In genomic region chr2:16617282-16618266, GRCh38 we compare ENCODE assay signal across 8 cellular contexts. TPM values are rescaled to one million over a fixed set of nuclear protein-coding genes. Genes with fewer than 3 reads are reported as not detected.
DNase-seq lines count a peak whose midpoint lies in the region; ATAC-seq, FAIRE-seq and TF ChIP-seq lines count a peak whose summit lies in the region.

No MANE protein-coding gene starts in this region.

- no peaks in the 10 kb centered on the region for H3K9me3 Mint-ChIP-seq in CD8-positive, alpha-beta memory T cell
- no peaks in the 10 kb centered on the region for H3K9me3 Mint-ChIP-seq in activated naive CD4-positive, alpha-beta T cell treated with anti-CD3 and anti-CD28 coated beads, Interleukin-2, amount 10 ng/mL, durations not matched to agents 7 days and 5 days

- H3K27ac ChIP-seq in cardiac muscle cell (no peak overlapping the region), layer of hippocampus (ENCODE audit: low read depth, low read length) (peak overlapping the region; percentile 9)
- no peak overlapping the region for H3K27ac ChIP-seq in CD8-positive, alpha-beta memory T cell (ENCODE audit: low read depth, low read length)

- ATAC-seq in Right ventricle myocardium inferior (no peak), HG02852 (IDR thresholded peaks at IDR 0.05; ENCODE audit: unreplicated experiment) (no peak)

- CTCF ChIA-PET in CD8-positive, alpha-beta memory T cell (lab: Charles Lee) = no interaction called here
- CTCF ChIA-PET in activated naive CD4-positive, alpha-beta T cell treated with anti-CD3 and anti-CD28 coated beads, Interleukin-2, amount 10 ng/mL, durations not matched to agents 7 days and 5 days (lab: Charles Lee) = interaction anchor here (0.8 to 3.2 kb wide), 6 partner anchors 9 to 141 kb away, joined by 3 to 41 read pairs (median 5); no protein-coding TSS in a partner anchor

- intact Hi-C loops in Right ventricle myocardium inferior (cut with DNase I) = loop anchor here (10.0 kb wide), 1 partner anchor 107 kb away; no protein-coding TSS in a partner anchor

- H3K4me1 Mint-ChIP-seq in CD8-positive, alpha-beta memory T cell = peaks cover 2 to 4% (median 3%) of the 10 kb centered on the region in 3 donors
- H3K4me1 Mint-ChIP-seq in activated naive CD4-positive, alpha-beta T cell treated with anti-CD3 and anti-CD28 coated beads, Interleukin-2, amount 10 ng/mL, durations not matched to agents 7 days and 5 days = peaks cover 11% of the 10 kb centered on the region

- FAIRE-seq in H54 (lab: Jason Lieb, UNC) = no peak

- POLR2A ChIA-PET in CD8-positive, alpha-beta memory T cell (lab: Charles Lee) = no interaction called here

- H3K4me1 ChIP-seq in cardiac muscle cell (ENCODE audit: low read depth) = peaks cover 6% of the 10 kb centered on the region
- peaks cover under 1% of the 10 kb centered on the region for H3K4me1 ChIP-seq in CD8-positive, alpha-beta memory T cell (ENCODE audit: insufficient read depth, low read length)

- H3K27me3 Mint-ChIP-seq in CD8-positive, alpha-beta memory T cell = peaks cover 5 to 16% of the 10 kb centered on the region in 2 donors
- peaks cover 18% of the 10 kb centered on the region for H3K27me3 Mint-ChIP-seq in activated naive CD4-positive, alpha-beta T cell treated with anti-CD3 and anti-CD28 coated beads, Interleukin-2, amount 10 ng/mL, durations not matched to agents 7 days and 5 days

- peak; percentile 51 to 63 for DNase-seq in cardiac muscle cell (ENCODE audit: low read depth in 1 of 2, low spot score in 1 of 2)
- no peak for DNase-seq in Right ventricle myocardium inferior (ENCODE audit: missing footprints)
- DNase-seq in astrocyte of the spinal cord (ENCODE audit: low read depth, low spot score) = peak; percentile 62
- no peak for DNase-seq in CD8-positive, alpha-beta memory T cell
- DNase-seq in activated naive CD4-positive, alpha-beta T cell treated with anti-CD3 and anti-CD28 coated beads, Interleukin-2, amount 10 ng/mL, durations not matched to agents 7 days and 5 days = no peak
- DNase-seq in H54 (ENCODE audit: insufficient read length, low spot score) = no peak

- H3K27ac Mint-ChIP-seq in CD8-positive, alpha-beta memory T cell = peak overlapping the region in 1 of 8 donors; percentile 31
- H3K27ac Mint-ChIP-seq in activated naive CD4-positive, alpha-beta T cell treated with anti-CD3 and anti-CD28 coated beads, Interleukin-2, amount 10 ng/mL, durations not matched to agents 7 days and 5 days = no peak overlapping the region

- H3K27me3 ChIP-seq in cardiac muscle cell = no peaks in the 10 kb centered on the region
- H3K27me3 ChIP-seq in layer of hippocampus (ENCODE audit: control insufficient read depth, insufficient read depth, low read length) = no peaks in the 10 kb centered on the region
- no peaks in the 10 kb centered on the region for H3K27me3 ChIP-seq in CD8-positive, alpha-beta memory T cell (ENCODE audit: insufficient read depth, low read length, poor library complexity, severe bottlenecking)

- no peak overlapping the region for H3K4me3 Mint-ChIP-seq in CD8-positive, alpha-beta memory T cell
- H3K4me3 Mint-ChIP-seq in activated naive CD4-positive, alpha-beta T cell treated with anti-CD3 and anti-CD28 coated beads, Interleukin-2, amount 10 ng/mL, durations not matched to agents 7 days and 5 days = no peak overlapping the region

- H3K4me3 ChIP-seq in cardiac muscle cell (no peak overlapping the region), astrocyte of the spinal cord (ENCODE audit: low read depth, low read length) (no peak overlapping the region)
- no peak overlapping the region for H3K4me3 ChIP-seq in CD8-positive, alpha-beta memory T cell (ENCODE audit: low read length)

- TF ChIP-seq CTCF in cardiac muscle cell (IDR thresholded peaks at IDR 0.05; ENCODE audit: low read depth, low read length) (peak; percentile 72), astrocyte of the spinal cord (IDR thresholded peaks at IDR 0.05; ENCODE audit: low read depth, low read length) (peak; percentile 66)

- H3K9me3 ChIP-seq in cardiac muscle cell (ENCODE audit: low read depth) = no peaks in the 10 kb centered on the region
- no peaks in the 10 kb centered on the region for H3K9me3 ChIP-seq in CD8-positive, alpha-beta memory T cell (ENCODE audit: low read length)

- peaks cover 0 to 5% (median 0%) of the 10 kb centered on the region in 3 donors for H3K36me3 Mint-ChIP-seq in CD8-positive, alpha-beta memory T cell
- H3K36me3 Mint-ChIP-seq in activated naive CD4-positive, alpha-beta T cell treated with anti-CD3 and anti-CD28 coated beads, Interleukin-2, amount 10 ng/mL, durations not matched to agents 7 days and 5 days = no peaks in the 10 kb centered on the region

- no peaks in the 10 kb centered on the region for H3K36me3 ChIP-seq in cardiac muscle cell
- H3K36me3 ChIP-seq in CD8-positive, alpha-beta memory T cell (ENCODE audit: insufficient read depth, low read length) = no peaks in the 10 kb centered on the region

- no peak for TF ChIP-seq POLR2A in H54 (IDR thresholded peaks at IDR 0.05; ENCODE audit: low read depth, low read length)

- in situ Hi-C loops in astrocyte of the spinal cord (cut with HindIII; ENCODE audit: low sequenced_read_pairs) = no loop called here

RNA-seq across cellular contexts. Expression of gene CYRIA, which starts 48.1 kb away (rescaled TPM):
- total RNA-seq in cardiac muscle cell (0.63 and 2.2 TPM in 2 replicates), Right ventricle myocardium inferior (5.1 TPM)
- polyA plus RNA-seq in cardiac muscle cell = 2.0 and 6.2 TPM in 2 replicates
- 1 to 10 TPM; 1.0 to 1.2 TPM for total RNA-seq in CD8-positive, alpha-beta memory T cell
- polyA plus RNA-seq in CD8-positive, alpha-beta memory T cell = 6.3 TPM

Comparison
In these comparisons a context has a peak if more than half of its experiments do, and no peak if none do; other contexts are left out.
1. DNase-seq: peak in cardiac muscle cell (2 of 2) and astrocyte of the spinal cord (single experiment); none in Right ventricle myocardium inferior (single experiment), CD8-positive, alpha-beta memory T cell (0 of 5), activated naive CD4-positive, alpha-beta T cell treated with anti-CD3 and anti-CD28 coated beads, Interleukin-2, amount 10 ng/mL, durations not matched to agents 7 days and 5 days (single experiment) and H54 (single experiment).